Comparison of ENCODE assay signal across 13 cellular contexts in genomic region chr17:40074175-40074512, GRCh38. TPM values are rescaled to one million over a fixed set of nuclear protein-coding genes. Genes with fewer than 3 reads are reported as not detected.
A peak's percentile ranks its signal among the peaks of the same experiment; 100 is the strongest.
DNase-seq lines count a peak whose midpoint lies in the region; ATAC-seq and TF ChIP-seq lines count a peak whose summit lies in the region.
"Had no signal": no experiment of that assay in that cellular context is flagged by ENCODE, and none has a peak within 500 bp of the region (broad histone marks: within the 10 kb centered on the region; RNA-seq: fewer than 3 reads in every experiment).

No MANE protein-coding gene starts in this region.

- H3K27me3 ChIP-seq in mucosa of rectum (ENCODE audit: control insufficient read depth in 2 of 2, insufficient read depth in 2 of 2, low read length in 2 of 2) = no peaks in the 10 kb centered on the region

- no peak for ATAC-seq in central memory CD8-positive, alpha-beta T cell (replicated peaks; ENCODE audit: extremely low read depth, poor library complexity, severe bottlenecking)

- peaks cover 0 to 35% of the 10 kb centered on the region in 2 experiments; a peak in 2 of 3 replicates for H3K36me3 ChIP-seq in HEK293 (ENCODE audit: control insufficient read depth in 2 of 2, insufficient read depth in 1 of 2, low read length in 2 of 2)
- peaks cover 9 to 19% of the 10 kb centered on the region in 2 donors for H3K36me3 ChIP-seq in mucosa of rectum (ENCODE audit: control insufficient read depth in 2 of 2, insufficient read depth in 2 of 2, low read length in 2 of 2)

- H3K9ac ChIP-seq in mucosa of rectum (ENCODE audit: low read depth in 1 of 2, low read length in 2 of 2) = no peak overlapping the region

- no peaks in the 10 kb centered on the region for H3K9me3 Mint-ChIP-seq in central memory CD8-positive, alpha-beta T cell
- H3K9me3 Mint-ChIP-seq: activated CD4-positive, alpha-beta T cell treated with anti-CD3 and anti-CD28 coated beads, Interleukin-2, amount 10 ng/mL, durations not matched to agents 7 days and 5 days had no signal

- POLR2A ChIA-PET in HEK293 (lab: Yijun Ruan, JAX) = interaction anchor here (0.5 to 2.2 kb wide), 4 partner anchors 9 to 66 kb away, joined by 4 to 15 read pairs (median 8); partner anchors contain the start of genes CASC3 and THRA

- H3K4me1 ChIP-seq in HEK293 (ENCODE audit: control insufficient read depth, insufficient read depth, low read length) (peaks cover 34% of the 10 kb centered on the region), mucosa of rectum (ENCODE audit: control insufficient read depth in 2 of 2, insufficient read depth in 2 of 2, low read length in 2 of 2) (peaks cover 72 to 76% of the 10 kb centered on the region in 2 donors)

- H3K27ac Mint-ChIP-seq in central memory CD8-positive, alpha-beta T cell (ENCODE audit: low read depth) = peak overlapping the region; percentile 17

- no peaks in the 10 kb centered on the region for H3K27me3 Mint-ChIP-seq in central memory CD8-positive, alpha-beta T cell
- H3K27me3 Mint-ChIP-seq: activated CD4-positive, alpha-beta T cell treated with anti-CD3 and anti-CD28 coated beads, Interleukin-2, amount 10 ng/mL, durations not matched to agents 7 days and 5 days had no signal

- H3K9me3 ChIP-seq in HEK293 (ENCODE audit: control insufficient read depth, insufficient read depth, low read depth, low read length) = no peaks in the 10 kb centered on the region
- H3K9me3 ChIP-seq in mucosa of rectum (ENCODE audit: control insufficient read depth in 2 of 2, low read length in 2 of 2) = no peaks in the 10 kb centered on the region

- no peak overlapping the region for H3K27ac ChIP-seq in HEK293 (ENCODE audit: extremely low read depth, low read depth, low read length)
- peak overlapping the region; percentile 96 to 98 for H3K27ac ChIP-seq in mucosa of rectum (ENCODE audit: low read depth in 2 of 2, low read length in 2 of 2)
- H3K27ac ChIP-seq in substantia nigra (ENCODE audit: low read depth, low read length, poor library complexity, severe bottlenecking) = peak overlapping the region; percentile 100

- no peak for TF ChIP-seq CTCF in HEK293 (tag by site-specific recombination; IDR thresholded peaks at IDR 0.05)

- CTCF ChIA-PET in HEK293 (lab: Yijun Ruan, JAX) = interaction anchor here (0.5 to 10.2 kb wide), 15 partner anchors 11 to 841 kb away, joined by 3 to 166 read pairs (median 43); partner anchors contain the start of genes CSF3, MED24, NR1D1 and THRA

- no peak for DNase-seq in central memory CD8-positive, alpha-beta T cell (ENCODE audit: low spot score in 2 of 2)
- DNase-seq in substantia nigra (lab: John Stamatoyannopoulos, UW) (no peak), GM19240 (ENCODE audit: insufficient read length, low spot score) (no peak), dermis blood vessel endothelial cell (no peak), NCI-H1092 (lab: John Stamatoyannopoulos, UW) (no peak)
- DNase-seq in stimulated activated CD4-positive, alpha-beta T cell treated with anti-CD3 and anti-CD28 coated beads, Interleukin-1b, Interleukin-23, amount 100 ng/mL, for 48 hours = no peak
- DNase-seq: activated CD4-positive, alpha-beta T cell treated with anti-CD3 and anti-CD28 coated beads, Interleukin-2, amount 10 ng/mL, durations not matched to agents 7 days and 5 days; IMR-90; NCI-H1092 treated with DMSO at 0.1 percent for 48 hours; NCI-H226; T-helper 1 cell had no signal

- peaks cover 53% of the 10 kb centered on the region for H3K4me1 Mint-ChIP-seq in central memory CD8-positive, alpha-beta T cell

- no peak overlapping the region for H3K4me3 Mint-ChIP-seq in central memory CD8-positive, alpha-beta T cell
- H3K4me3 Mint-ChIP-seq: activated CD4-positive, alpha-beta T cell treated with anti-CD3 and anti-CD28 coated beads, Interleukin-2, amount 10 ng/mL, durations not matched to agents 7 days and 5 days had no signal

- peaks cover 12% of the 10 kb centered on the region for H3K36me3 Mint-ChIP-seq in central memory CD8-positive, alpha-beta T cell (ENCODE audit: insufficient read depth)

- H3K4me3 ChIP-seq in HEK293 (ENCODE audit: low read depth, low read length) = no peak overlapping the region
- H3K4me3 ChIP-seq in mucosa of rectum (ENCODE audit: low read length in 2 of 2) = no peak overlapping the region

TF ChIP-seq in HEK293, 187 proteins besides CTCF, POLR2A, EP300 and RAD21:
- TF ChIP-seq EGR2 (tag by site-specific recombination; IDR thresholded peaks at IDR 0.05; ENCODE audit: low read depth) (peak; percentile 16; the same call in 1 of the 2 replicates), ZNF830 (tag by site-specific recombination; IDR thresholded peaks at IDR 0.05; ENCODE audit: low read depth) (no peak), ZNF580 (tag by site-specific recombination; IDR thresholded peaks at IDR 0.05) (no peak), ZNF837 (tag by site-specific recombination; IDR thresholded peaks at IDR 0.05) (no peak), KLF8 (tag by site-specific recombination; IDR thresholded peaks at IDR 0.05) (0 out of 2 replicates have a peak, but pooled peaks have one; percentile 2), ZNF549 (tag by site-specific recombination; IDR thresholded peaks at IDR 0.05) (no peak), KLF16 (tag by site-specific recombination; IDR thresholded peaks at IDR 0.05) (no peak), ZFHX2 (tag by site-specific recombination; conservative IDR thresholded peaks at IDR 0.05) (peak; percentile 26; the same call in 1 of the 2 replicates), ZBTB26 (tag by site-specific recombination; optimal IDR thresholded peaks at IDR 0.05) (no peak), HIC1 (tag by site-specific recombination; IDR thresholded peaks at IDR 0.05) (peak; percentile 37; the same call in 1 of the 2 replicates), ZNF416 (tag by site-specific recombination; IDR thresholded peaks at IDR 0.05) (no peak), HOXA7 (CRISPR knock-in tag; IDR thresholded peaks at IDR 0.05; ENCODE audit: borderline replicate concordance) (no peak), ELK4 (IDR thresholded peaks at IDR 0.05; ENCODE audit: borderline replicate concordance, low read depth, low read length) (no peak), ZNF138 (tag by site-specific recombination; IDR thresholded peaks at IDR 0.05; ENCODE audit: borderline replicate concordance) (no peak)

RNA-seq across cellular contexts. Expression of gene THRA, which starts 11.4 kb away (rescaled TPM):
- 32.5 and 58.2 TPM in 2 replicates for total RNA-seq in dermis blood vessel endothelial cell

RNA-seq across cellular contexts. Expression of gene MED24, which starts 19.9 kb away (rescaled TPM):
- 52.2 and 77.4 TPM in 2 replicates for total RNA-seq in dermis blood vessel endothelial cell

RNA-seq across cellular contexts. Expression of gene NR1D1, which starts 26.2 kb away (rescaled TPM):
- 1.7 and 2.3 TPM in 2 replicates for total RNA-seq in dermis blood vessel endothelial cell

RNA-seq across cellular contexts. Expression of gene MSL1, which starts 47.6 kb away (rescaled TPM):
- 50.2 and 54.1 TPM in 2 replicates for total RNA-seq in dermis blood vessel endothelial cell

RNA-seq across cellular contexts. Expression of gene CSF3, which starts 58.9 kb away (rescaled TPM):
- 0.17 and 2.4 TPM in 2 replicates for total RNA-seq in dermis blood vessel endothelial cell
- total RNA-seq: activated CD4-positive, alpha-beta T cell treated with anti-CD3 and anti-CD28 coated beads, Interleukin-2, amount 10 ng/mL, durations not matched to agents 7 days and 5 days; IMR-90 had no signal
